In genomic region chr6:4102687-4103244, GRCh38 we compare ENCODE assay signal across 1 cellular context.
A peak's percentile ranks its signal among the peaks of the same experiment; 100 is the strongest.
TF ChIP-seq lines count a peak whose summit lies in the region.

No MANE protein-coding gene starts in this region.

TF ChIP-seq in HepG2, 621 proteins besides CTCF, POLR2A, EP300 and RAD21 (continued from another document and continues in another):
- TF ChIP-seq ZBED4 (CRISPR knock-in tag; IDR thresholded peaks at IDR 0.05; ENCODE audit: borderline replicate concordance) (peak; percentile 68; the same call in 1 of the 2 replicates), REL (CRISPR knock-in tag; conservative IDR thresholded peaks at IDR 0.05) (0 out of 2 replicates have a peak, but pooled peaks have one; percentile 62), ZBTB37 (CRISPR knock-in tag; IDR thresholded peaks at IDR 0.05) (peak; percentile 93), NR2F6 (IDR thresholded peaks at IDR 0.05) (peak; percentile 93), NR2F6 (CRISPR knock-in tag; IDR thresholded peaks at IDR 0.05) (peak; percentile 97), STAT6 (CRISPR knock-in tag; IDR thresholded peaks at IDR 0.05; ENCODE audit: borderline replicate concordance) (no peak; the same call in none of the 2 replicates), YEATS2 (CRISPR knock-in tag; IDR thresholded peaks at IDR 0.05; ENCODE audit: borderline replicate concordance) (peak; percentile 63; the same call in 1 of the 2 replicates), NFAT5 (CRISPR knock-in tag; IDR thresholded peaks at IDR 0.05) (no peak), ZNF619 (CRISPR knock-in tag; IDR thresholded peaks at IDR 0.05) (peak; percentile 65; the same call in 1 of the 2 replicates), ZNF138 (CRISPR knock-in tag; IDR thresholded peaks at IDR 0.05; ENCODE audit: low read depth) (no peak), SRY (CRISPR knock-in tag; IDR thresholded peaks at IDR 0.05) (peak; percentile 53; the same call in 1 of the 2 replicates), TBX2 (CRISPR knock-in tag; IDR thresholded peaks at IDR 0.05; ENCODE audit: borderline replicate concordance) (peak; percentile 97), IRF9 (CRISPR knock-in tag; IDR thresholded peaks at IDR 0.05; ENCODE audit: borderline replicate concordance) (peak; percentile 73; the same call in 1 of the 2 replicates), ZNF333 (CRISPR knock-in tag; IDR thresholded peaks at IDR 0.05; ENCODE audit: borderline replicate concordance) (no peak), RXRA (CRISPR knock-in tag; IDR thresholded peaks at IDR 0.05) (peak; percentile 97), SKI (IDR thresholded peaks at IDR 0.05; ENCODE audit: partially characterized antibody) (peak; percentile 87), TARDBP (CRISPR knock-in tag; IDR thresholded peaks at IDR 0.05) (peak; percentile 99), ZFP62 (CRISPR knock-in tag; IDR thresholded peaks at IDR 0.05) (no peak), ZHX1 (CRISPR knock-in tag; IDR thresholded peaks at IDR 0.05; ENCODE audit: low read depth) (peak; percentile 85; the same call in 1 of the 2 replicates), HMG20A (CRISPR knock-in tag; IDR thresholded peaks at IDR 0.05; ENCODE audit: borderline replicate concordance) (peak; percentile 99), GFI1 (CRISPR knock-in tag; IDR thresholded peaks at IDR 0.05; ENCODE audit: borderline replicate concordance) (peak; percentile 87), ZNF710 (CRISPR knock-in tag; IDR thresholded peaks at IDR 0.05; ENCODE audit: borderline replicate concordance) (peak; percentile 95; the same call in 1 of the 2 replicates), ZNF598 (CRISPR knock-in tag; IDR thresholded peaks at IDR 0.05; ENCODE audit: borderline replicate concordance) (no peak), ZNF552 (CRISPR knock-in tag; IDR thresholded peaks at IDR 0.05; ENCODE audit: borderline replicate concordance) (no peak), PPARG (CRISPR knock-in tag; conservative IDR thresholded peaks at IDR 0.05) (peak; percentile 89), ZNF331 (CRISPR knock-in tag; IDR thresholded peaks at IDR 0.05) (peak; percentile 97), PRPF4 (IDR thresholded peaks at IDR 0.05; ENCODE audit: low read depth, low read length, poor library complexity, severe bottlenecking) (no peak), ZNF484 (CRISPR knock-in tag; IDR thresholded peaks at IDR 0.05; ENCODE audit: borderline replicate concordance, low read depth) (no peak), ZNF335 (CRISPR knock-in tag; IDR thresholded peaks at IDR 0.05) (peak; percentile 92), ZNF713 (CRISPR knock-in tag; IDR thresholded peaks at IDR 0.05) (0 out of 2 replicates have a peak, but pooled peaks have one; percentile 49), FOXO4 (CRISPR knock-in tag; conservative IDR thresholded peaks at IDR 0.05) (no peak), ZNF143 (CRISPR knock-in tag; IDR thresholded peaks at IDR 0.05) (peak; percentile 54; the same call in 1 of the 2 replicates), RFX5 (IDR thresholded peaks at IDR 0.05; ENCODE audit: low read depth, low read length) (no peak)
